In the genomic region with DNA sequence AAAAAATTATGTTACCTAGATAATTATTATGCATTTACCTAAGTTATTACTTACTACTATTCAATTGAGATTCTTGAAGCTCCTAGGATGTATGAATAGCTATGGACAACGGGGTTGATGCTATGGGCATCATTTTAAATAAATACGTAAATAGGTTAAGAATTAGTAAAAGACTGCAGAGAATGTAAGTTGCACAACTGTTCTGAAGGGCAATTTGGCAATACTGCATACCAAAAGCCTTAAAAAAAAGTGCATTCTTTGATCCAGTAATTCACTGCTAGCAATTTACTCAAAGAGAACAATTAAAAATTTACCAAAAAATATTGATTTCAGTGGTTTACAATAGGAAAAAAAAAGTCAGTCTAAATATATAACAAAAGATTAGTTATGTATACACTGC, we compare ENCODE assay signal across 10 cellular contexts. TPM values are rescaled to one million over a fixed set of nuclear protein-coding genes. Genes with fewer than 3 reads are reported as not detected.
DNase-seq lines count a peak whose midpoint lies in the region; ATAC-seq lines count a peak whose summit lies in the region.
"Had no signal": no experiment of that assay in that cellular context is flagged by ENCODE, and none has a peak within 500 bp of the region (broad histone marks: within the 10 kb centered on the region; RNA-seq: fewer than 3 reads in every experiment).

No MANE protein-coding gene starts in this region.

- no peaks in the 10 kb centered on the region for H3K9me3 ChIP-seq in iPS-18a (ENCODE audit: control insufficient read depth, low read depth, low read length)

- peak overlapping the region; percentile 33 for H3K27ac Mint-ChIP-seq in stimulated activated naive CD8-positive, alpha-beta T cell treated with anti-CD3 and anti-CD28 coated beads, Interleukin-15, Interleukin-2, amounts not matched to agents 100 ng/mL and 50 ng/mL, for 24 hours
- H3K27ac Mint-ChIP-seq in activated naive CD8-positive, alpha-beta T cell treated with anti-CD3 and anti-CD28 coated beads, Interleukin-2, amount 10 ng/mL, durations not matched to agents 7 days and 5 days, result no peak overlapping the region

- no peaks in the 10 kb centered on the region for H3K9me3 Mint-ChIP-seq in stimulated activated naive CD8-positive, alpha-beta T cell treated with anti-CD3 and anti-CD28 coated beads, Interleukin-15, Interleukin-2, amounts not matched to agents 100 ng/mL and 50 ng/mL, for 24 hours
- H3K9me3 Mint-ChIP-seq in activated naive CD8-positive, alpha-beta T cell treated with anti-CD3 and anti-CD28 coated beads, Interleukin-2, amount 10 ng/mL, durations not matched to agents 7 days and 5 days, result no peaks in the 10 kb centered on the region

- in situ Hi-C loops in ACHN (cut with HindIII; ENCODE audit: low pct_ligation_motif_present, low pct_unique_long_range_greater_than_20kb, low sequenced_read_pairs), result no loop called here

- no peak overlapping the region for H3K27ac ChIP-seq in iPS-18a (ENCODE audit: low read length)

- H3K27me3 ChIP-seq in iPS-18a (ENCODE audit: control insufficient read depth, insufficient read depth, low read length) (peaks cover 9% of the 10 kb centered on the region), H7 (ENCODE audit: control insufficient read depth, insufficient read depth, low read length) (peaks cover 8% of the 10 kb centered on the region; the same call in 1 of the 2 replicates)

- H3K9ac ChIP-seq in iPS-18a (ENCODE audit: low read length), result no peak overlapping the region

- no peak for ATAC-seq in stimulated activated naive CD8-positive, alpha-beta T cell treated with anti-CD3 and anti-CD28 coated beads, Interleukin-15, Interleukin-2, amounts not matched to agents 100 U/mL and 50 U/mL, for 24 hours
- ATAC-seq in activated naive CD8-positive, alpha-beta T cell treated with anti-CD3 and anti-CD28 coated beads, Interleukin-2, amount 10 ng/mL, durations not matched to agents 7 days and 5 days (ENCODE audit: low read depth), result no peak

- peaks cover 39% of the 10 kb centered on the region for H3K36me3 Mint-ChIP-seq in stimulated activated naive CD8-positive, alpha-beta T cell treated with anti-CD3 and anti-CD28 coated beads, Interleukin-15, Interleukin-2, amounts not matched to agents 100 ng/mL and 50 ng/mL, for 24 hours (ENCODE audit: low read depth)
- H3K36me3 Mint-ChIP-seq in activated naive CD8-positive, alpha-beta T cell treated with anti-CD3 and anti-CD28 coated beads, Interleukin-2, amount 10 ng/mL, durations not matched to agents 7 days and 5 days, result peaks cover 28% of the 10 kb centered on the region

- POLR2A ChIA-PET in activated naive CD8-positive, alpha-beta T cell treated with anti-CD3 and anti-CD28 coated beads, Interleukin-2, amount 10 ng/mL, durations not matched to agents 7 days and 5 days (lab: Charles Lee), result interaction anchor here (4.4 kb wide), 1 partner anchor 160 kb away, joined by 21 read pairs; the partner anchor contains the start of gene SMG7

- H3K4me1 ChIP-seq in iPS-18a (ENCODE audit: control insufficient read depth, low read depth, low read length), result peaks cover 32% of the 10 kb centered on the region

- H3K4me1 Mint-ChIP-seq in stimulated activated naive CD8-positive, alpha-beta T cell treated with anti-CD3 and anti-CD28 coated beads, Interleukin-15, Interleukin-2, amounts not matched to agents 100 ng/mL and 50 ng/mL, for 24 hours (ENCODE audit: low read depth), result peaks cover 64% of the 10 kb centered on the region
- peaks cover 33% of the 10 kb centered on the region for H3K4me1 Mint-ChIP-seq in activated naive CD8-positive, alpha-beta T cell treated with anti-CD3 and anti-CD28 coated beads, Interleukin-2, amount 10 ng/mL, durations not matched to agents 7 days and 5 days

- H3K4me3 Mint-ChIP-seq in stimulated activated naive CD8-positive, alpha-beta T cell treated with anti-CD3 and anti-CD28 coated beads, Interleukin-15, Interleukin-2, amounts not matched to agents 100 ng/mL and 50 ng/mL, for 24 hours, result peak overlapping the region; percentile 100
- H3K4me3 Mint-ChIP-seq in activated naive CD8-positive, alpha-beta T cell treated with anti-CD3 and anti-CD28 coated beads, Interleukin-2, amount 10 ng/mL, durations not matched to agents 7 days and 5 days, result peak overlapping the region; percentile 3

- no peak for DNase-seq in stimulated activated naive CD8-positive, alpha-beta T cell treated with anti-CD3 and anti-CD28 coated beads, Interleukin-15, Interleukin-2, amounts not matched to agents 100 U/mL and 50 U/mL, for 24 hours
- DNase-seq in activated naive CD8-positive, alpha-beta T cell treated with anti-CD3 and anti-CD28 coated beads, Interleukin-2, amount 10 ng/mL, durations not matched to agents 7 days and 5 days, result no peak
- DNase-seq in ACHN, result no peak
- no peak for DNase-seq in H7
- DNase-seq in stimulated activated CD4-positive, alpha-beta T cell treated with anti-CD3 and anti-CD28 coated beads, Interleukin-2, amount 100 ng/mL, for 24 hours, result no peak
- DNase-seq in NAMALWA (ENCODE audit: low spot score), result no peak
- DNase-seq: cerebellar nuclear complex had no signal

- H3K36me3 ChIP-seq in iPS-18a (ENCODE audit: control insufficient read depth, low read depth, low read length) (peaks cover 33% of the 10 kb centered on the region), H7 (replicated peaks; ENCODE audit: control insufficient read depth, insufficient read depth, low read length) (peaks cover 14% of the 10 kb centered on the region)

- H3K4me3 ChIP-seq in iPS-18a (ENCODE audit: low read length), result peak overlapping the region; percentile 27
- H3K4me3 ChIP-seq in H7 (ENCODE audit: insufficient read depth, low read depth, low read length), result no peak overlapping the region

- H3K27me3 Mint-ChIP-seq in stimulated activated naive CD8-positive, alpha-beta T cell treated with anti-CD3 and anti-CD28 coated beads, Interleukin-15, Interleukin-2, amounts not matched to agents 100 ng/mL and 50 ng/mL, for 24 hours, result no peaks in the 10 kb centered on the region
- peaks cover 11% of the 10 kb centered on the region for H3K27me3 Mint-ChIP-seq in activated naive CD8-positive, alpha-beta T cell treated with anti-CD3 and anti-CD28 coated beads, Interleukin-2, amount 10 ng/mL, durations not matched to agents 7 days and 5 days

RNA-seq across cellular contexts. Expression of gene ARPC5, which starts 3.5 kb away (rescaled TPM):
- total RNA-seq in activated naive CD8-positive, alpha-beta T cell treated with anti-CD3 and anti-CD28 coated beads, Interleukin-2, amount 10 ng/mL, durations not matched to agents 7 days and 5 days, result 100 to 1,000 TPM; 186 to 207 TPM
- total RNA-seq in H7 (2014; rRNA removed; shearing (Covaris generic)), result 104 and 133 TPM in 2 replicates

RNA-seq across cellular contexts. Expression of gene APOBEC4, which starts 21.0 kb away (rescaled TPM):
- not detected for total RNA-seq in activated naive CD8-positive, alpha-beta T cell treated with anti-CD3 and anti-CD28 coated beads, Interleukin-2, amount 10 ng/mL, durations not matched to agents 7 days and 5 days
- total RNA-seq in H7 (2014; rRNA removed; shearing (Covaris generic)), result not detected in 2 replicates
- total RNA-seq: SK-MEL-5 had no signal

RNA-seq across cellular contexts. Expression of gene NCF2, which starts 41.8 kb away (rescaled TPM):
- total RNA-seq in activated naive CD8-positive, alpha-beta T cell treated with anti-CD3 and anti-CD28 coated beads, Interleukin-2, amount 10 ng/mL, durations not matched to agents 7 days and 5 days, result 1 to 10 TPM; 7.5 to 8.0 TPM
- 0.14 TPM in 1 of 2 replicates, not detected in the other for total RNA-seq in H7 (2014; rRNA removed; shearing (Covaris generic))
